In the genomic region with DNA sequence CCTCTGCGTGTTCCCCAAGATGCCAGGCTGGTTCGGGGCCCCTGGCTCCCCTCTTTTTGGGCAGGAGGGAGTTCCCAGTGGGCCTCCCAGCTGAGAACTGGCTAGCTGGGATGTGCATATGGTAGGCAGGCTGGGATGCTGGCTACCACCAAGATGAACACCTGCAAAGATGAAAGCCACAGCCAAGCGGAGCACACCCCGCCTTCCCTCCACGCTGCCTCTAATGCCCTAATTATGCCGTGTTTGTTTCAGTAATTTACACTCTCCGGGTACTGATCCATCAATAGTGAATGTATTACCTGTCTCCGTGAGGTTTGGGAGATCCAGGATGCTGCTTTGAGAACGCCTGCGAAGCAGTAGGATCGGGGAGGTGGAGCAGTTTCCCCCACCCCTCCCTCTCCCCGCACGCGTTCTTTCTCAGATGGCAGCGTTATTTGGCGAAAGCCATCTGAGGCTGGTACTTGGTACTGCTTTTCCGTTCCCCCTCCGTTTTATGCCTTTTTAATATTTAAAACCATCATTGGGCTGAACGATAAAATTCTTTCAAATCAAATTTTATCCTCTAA, we compare ENCODE assay signal across 12 cellular contexts. TPM values are rescaled to one million over a fixed set of nuclear protein-coding genes. Genes with fewer than 3 reads are reported as not detected.
DNase-seq lines count a peak whose midpoint lies in the region; ATAC-seq and TF ChIP-seq lines count a peak whose summit lies in the region.
"Had no signal": no experiment of that assay in that cellular context is flagged by ENCODE, and none has a peak within 500 bp of the region (broad histone marks: within the 10 kb centered on the region; RNA-seq: fewer than 3 reads in every experiment).

No MANE protein-coding gene starts in this region.

- peaks cover 20% of the 10 kb centered on the region for H3K4me1 ChIP-seq in GM23248 (ENCODE audit: insufficient read depth)
- H3K4me1 ChIP-seq in neuron (ENCODE audit: insufficient read depth, low read length): peaks cover 98% of the 10 kb centered on the region
- H3K4me1 ChIP-seq: foreskin keratinocyte had no signal

- H3K4me3 Mint-ChIP-seq in chondrocyte (ENCODE audit: unreplicated experiment): no peak overlapping the region
- H3K4me3 Mint-ChIP-seq: activated naive CD4-positive, alpha-beta T cell treated with anti-CD3 and anti-CD28 coated beads, Interleukin-2, amount 10 ng/mL, durations not matched to agents 7 days and 5 days had no signal

- in situ Hi-C loops in GM23248 (cut with MboI): no loop called here

- peaks cover 50% of the 10 kb centered on the region for H3K4me1 Mint-ChIP-seq in chondrocyte (ENCODE audit: low read depth)
- H3K4me1 Mint-ChIP-seq: activated naive CD4-positive, alpha-beta T cell treated with anti-CD3 and anti-CD28 coated beads, Interleukin-2, amount 10 ng/mL, durations not matched to agents 7 days and 5 days had no signal

- peak overlapping the region; percentile 91 for H3K27ac Mint-ChIP-seq in chondrocyte (ENCODE audit: unreplicated experiment)
- H3K27ac Mint-ChIP-seq: activated naive CD4-positive, alpha-beta T cell treated with anti-CD3 and anti-CD28 coated beads, Interleukin-2, amount 10 ng/mL, durations not matched to agents 7 days and 5 days had no signal

- no peaks in the 10 kb centered on the region for H3K36me3 Mint-ChIP-seq in chondrocyte (ENCODE audit: low read depth)
- H3K36me3 Mint-ChIP-seq: activated naive CD4-positive, alpha-beta T cell treated with anti-CD3 and anti-CD28 coated beads, Interleukin-2, amount 10 ng/mL, durations not matched to agents 7 days and 5 days had no signal

- no peak overlapping the region for H3K4me2 ChIP-seq in GM23248 (ENCODE audit: unreplicated experiment)

- H3K4me3 ChIP-seq in GM23248: no peak overlapping the region
- peak overlapping the region; percentile 1 for H3K4me3 ChIP-seq in neuron (ENCODE audit: low read length)
- H3K4me3 ChIP-seq: Peyer's patch had no signal

- peaks cover 3% of the 10 kb centered on the region; the same call in 1 of the 2 replicates for H4K20me1 ChIP-seq in GM23248 (ENCODE audit: insufficient read depth)

- H3K79me2 ChIP-seq in GM23248 (ENCODE audit: insufficient read depth): peaks cover 100% of the 10 kb centered on the region

- ATAC-seq in HG02588 (IDR thresholded peaks at IDR 0.05; ENCODE audit: unreplicated experiment) (no peak), HG03354 (IDR thresholded peaks at IDR 0.05; ENCODE audit: poor library complexity, severe bottlenecking, unreplicated experiment) (no peak)
- ATAC-seq: foreskin keratinocyte had no signal

- 0 out of 2 replicates have a peak overlapping the region, but pooled peaks have one; percentile 77 for H3K9ac ChIP-seq in GM23248

- WGBS in GM23248 (ENCODE audit: low coverage in 1 of 2, low lambda C conversion rate in 2 of 2, missing lambda C conversion rate in 2 of 2), 2 experiments: 96 to 97% methylated on average over 19 of the region's 19 CpGs

- no peak for TF ChIP-seq CTCF in chondrocyte (IDR thresholded peaks at IDR 0.05)

- 0 out of 2 replicates have a peak, but pooled peaks cover 4% of the 10 kb centered on the region for H3F3A ChIP-seq in GM23248 (ENCODE audit: insufficient read depth)

- H3K36me3 ChIP-seq in GM23248 (ENCODE audit: low read depth) (no peaks in the 10 kb centered on the region), neuron (ENCODE audit: insufficient read depth, low read length) (no peaks in the 10 kb centered on the region)
- H3K36me3 ChIP-seq: Peyer's patch had no signal

- DNase-seq in GM23248 (no peak), NCI-H146 (lab: John Stamatoyannopoulos, UW) (peak; percentile 84), chondrocyte (ENCODE audit: low spot score) (no peak), T-helper 2 cell (no peak)
- DNase-seq: activated CD4-positive, CD25-positive, alpha-beta regulatory T cell; activated naive CD4-positive, alpha-beta T cell treated with anti-CD3 and anti-CD28 coated beads, Interleukin-2, amount 10 ng/mL, durations not matched to agents 7 days and 5 days; DMS153; foreskin keratinocyte; Peyer's patch had no signal

- no peaks in the 10 kb centered on the region for H3K27me3 Mint-ChIP-seq in chondrocyte (ENCODE audit: low read depth)
- H3K27me3 Mint-ChIP-seq: activated naive CD4-positive, alpha-beta T cell treated with anti-CD3 and anti-CD28 coated beads, Interleukin-2, amount 10 ng/mL, durations not matched to agents 7 days and 5 days had no signal

- no peaks in the 10 kb centered on the region for H3K9me2 ChIP-seq in GM23248 (ENCODE audit: insufficient read depth)

- H3K9me3 Mint-ChIP-seq in chondrocyte (ENCODE audit: low read depth): no peaks in the 10 kb centered on the region
- H3K9me3 Mint-ChIP-seq: activated naive CD4-positive, alpha-beta T cell treated with anti-CD3 and anti-CD28 coated beads, Interleukin-2, amount 10 ng/mL, durations not matched to agents 7 days and 5 days had no signal

- H3K9me3 ChIP-seq in GM23248 (ENCODE audit: low read depth) (no peaks in the 10 kb centered on the region), neuron (ENCODE audit: low read length) (no peaks in the 10 kb centered on the region)
- H3K9me3 ChIP-seq: Peyer's patch had no signal

- H3K27ac ChIP-seq in GM23248: peak overlapping the region; percentile 70
- H3K27ac ChIP-seq: foreskin keratinocyte, Peyer's patch had no signal

- no peaks in the 10 kb centered on the region for H3K27me3 ChIP-seq in GM23248 (replicated peaks; ENCODE audit: insufficient read depth)
- H3K27me3 ChIP-seq in neuron (ENCODE audit: insufficient read depth, low read length): no peaks in the 10 kb centered on the region
- H3K27me3 ChIP-seq: Peyer's patch had no signal

- H2AFZ ChIP-seq in GM23248: no peak overlapping the region
- no peak overlapping the region for H2AFZ ChIP-seq in neuron (ENCODE audit: low read depth, low read length)

RNA-seq across cellular contexts. Expression of a gene that starts 28.8 kb away (rescaled TPM):
- total RNA-seq in GM23248 (2014; rRNA removed; shearing (Covaris generic)): 35.1 and 46.3 TPM in 2 replicates
- polyA plus RNA-seq in GM23248 (2016; fragmentation: Nextera tagmentation; extraction: Ambion mirVana): 10.6 and 11.6 TPM in 2 replicates
- total RNA-seq in chondrocyte: 22.6 to 37.1 TPM (median 24.0 TPM) in 3 replicates
